Comparison of ENCODE assay signal across 11 cellular contexts in the genomic region with DNA sequence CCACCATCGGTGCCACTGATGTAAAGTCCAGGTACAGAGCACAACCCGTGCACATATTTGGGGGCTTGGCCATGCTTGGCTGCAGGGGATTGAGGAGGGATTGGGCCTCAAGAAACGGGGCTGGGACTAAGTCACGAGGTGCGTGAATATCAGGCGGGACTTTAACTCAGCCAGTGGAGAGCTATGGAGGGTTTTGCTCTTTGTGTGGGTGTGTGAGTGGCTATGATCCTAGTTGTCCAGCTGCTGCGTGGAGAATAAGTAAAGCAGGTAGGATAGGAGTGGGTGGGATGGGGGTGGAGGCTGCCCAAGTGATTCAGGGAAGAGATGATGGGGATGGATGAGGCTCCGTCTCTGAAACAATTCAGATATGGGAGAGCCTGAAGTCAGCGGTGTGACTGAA. TPM values are rescaled to one million over a fixed set of nuclear protein-coding genes. Genes with fewer than 3 reads are reported as not detected.
DNase-seq lines count a peak whose midpoint lies in the region; ATAC-seq and TF ChIP-seq lines count a peak whose summit lies in the region.
"Had no signal": no experiment of that assay in that cellular context is flagged by ENCODE, and none has a peak within 500 bp of the region (broad histone marks: within the 10 kb centered on the region; RNA-seq: fewer than 3 reads in every experiment).

No MANE protein-coding gene starts in this region.

- no peaks in the 10 kb centered on the region for H3K9me3 ChIP-seq in iPS-15b (ENCODE audit: control insufficient read depth, insufficient read depth, low read length)
- H3K9me3 ChIP-seq: tibial artery had no signal

- H3K27me3 Mint-ChIP-seq in activated naive CD4-positive, alpha-beta T cell treated with anti-CD3 and anti-CD28 coated beads, Interleukin-2, amount 10 ng/mL, durations not matched to agents 7 days and 5 days, result peaks cover 25% of the 10 kb centered on the region
- no peaks in the 10 kb centered on the region for H3K27me3 Mint-ChIP-seq in activated CD4-positive, alpha-beta memory T cell treated with anti-CD3 and anti-CD28 coated beads for 36 hours
- H3K27me3 Mint-ChIP-seq in type B pancreatic cell, result peaks cover 26% of the 10 kb centered on the region

- TF ChIP-seq CTCF in type B pancreatic cell (conservative IDR thresholded peaks at IDR 0.05), result no peak

- no peak overlapping the region for H3K27ac Mint-ChIP-seq in activated naive CD4-positive, alpha-beta T cell treated with anti-CD3 and anti-CD28 coated beads, Interleukin-2, amount 10 ng/mL, durations not matched to agents 7 days and 5 days
- H3K27ac Mint-ChIP-seq in activated CD4-positive, alpha-beta memory T cell treated with anti-CD3 and anti-CD28 coated beads for 36 hours, result no peak overlapping the region
- H3K27ac Mint-ChIP-seq in type B pancreatic cell, result peak overlapping the region; percentile 13

- H3K4me1 Mint-ChIP-seq in activated naive CD4-positive, alpha-beta T cell treated with anti-CD3 and anti-CD28 coated beads, Interleukin-2, amount 10 ng/mL, durations not matched to agents 7 days and 5 days, result peaks cover 31% of the 10 kb centered on the region
- peaks cover 26% of the 10 kb centered on the region for H3K4me1 Mint-ChIP-seq in activated CD4-positive, alpha-beta memory T cell treated with anti-CD3 and anti-CD28 coated beads for 36 hours (ENCODE audit: low read depth)
- peaks cover 26% of the 10 kb centered on the region for H3K4me1 Mint-ChIP-seq in type B pancreatic cell (ENCODE audit: unreplicated experiment)

- no peak for ATAC-seq in HG03354 (IDR thresholded peaks at IDR 0.05; ENCODE audit: poor library complexity, severe bottlenecking, unreplicated experiment)

- peaks cover 18% of the 10 kb centered on the region for H3K36me3 Mint-ChIP-seq in activated naive CD4-positive, alpha-beta T cell treated with anti-CD3 and anti-CD28 coated beads, Interleukin-2, amount 10 ng/mL, durations not matched to agents 7 days and 5 days
- H3K36me3 Mint-ChIP-seq in activated CD4-positive, alpha-beta memory T cell treated with anti-CD3 and anti-CD28 coated beads for 36 hours, result peaks cover 3% of the 10 kb centered on the region
- no peaks in the 10 kb centered on the region for H3K36me3 Mint-ChIP-seq in type B pancreatic cell

- CTCF ChIA-PET in activated naive CD4-positive, alpha-beta T cell treated with anti-CD3 and anti-CD28 coated beads, Interleukin-2, amount 10 ng/mL, durations not matched to agents 7 days and 5 days (lab: Charles Lee), result interaction anchor here (1.5 kb wide), 1 partner anchor 66 kb away, joined by 4 read pairs; no protein-coding TSS in a partner anchor
- CTCF ChIA-PET in activated CD4-positive, alpha-beta memory T cell treated with anti-CD3 and anti-CD28 coated beads for 36 hours (lab: Charles Lee), result no interaction called here

- H3K36me3 ChIP-seq in iPS-15b (ENCODE audit: control insufficient read depth, insufficient read depth, low read length), result peaks cover 4% of the 10 kb centered on the region
- H3K36me3 ChIP-seq: tibial artery had no signal

- peak overlapping the region; percentile 60 for H3K4me3 Mint-ChIP-seq in activated naive CD4-positive, alpha-beta T cell treated with anti-CD3 and anti-CD28 coated beads, Interleukin-2, amount 10 ng/mL, durations not matched to agents 7 days and 5 days
- H3K4me3 Mint-ChIP-seq in activated CD4-positive, alpha-beta memory T cell treated with anti-CD3 and anti-CD28 coated beads for 36 hours, result peak overlapping the region; percentile 56
- H3K4me3 Mint-ChIP-seq in type B pancreatic cell, result peak overlapping the region; percentile 80

- intact Hi-C loops in activated CD4-positive, alpha-beta memory T cell treated with anti-CD3 and anti-CD28 coated beads for 36 hours (cut with micrococcal nuclease), result no loop called here

- POLR2A ChIA-PET in activated CD4-positive, alpha-beta memory T cell treated with anti-CD3 and anti-CD28 coated beads for 36 hours (lab: Charles Lee), result no interaction called here

- peak overlapping the region; percentile 13 for H3K4me3 ChIP-seq in iPS-15b (ENCODE audit: low read depth, low read length)
- H3K4me3 ChIP-seq: tibial artery had no signal

- no peak overlapping the region for H3K9ac ChIP-seq in iPS-15b (ENCODE audit: low read depth, low read length)

- DNase-seq in activated naive CD4-positive, alpha-beta T cell treated with anti-CD3 and anti-CD28 coated beads, Interleukin-2, amount 10 ng/mL, durations not matched to agents 7 days and 5 days, result no peak
- DNase-seq in activated naive CD4-positive, alpha-beta T cell (lab: John Stamatoyannopoulos, UW), result no peak
- no peak for DNase-seq in activated CD4-positive, alpha-beta memory T cell treated with anti-CD3 and anti-CD28 coated beads for 36 hours
- DNase-seq in type B pancreatic cell (ENCODE audit: extremely low spot score, unreplicated experiment) (no peak), COLO829 (ENCODE audit: low spot score) (no peak)
- no peak for DNase-seq in activated CD8-positive, alpha-beta memory T cell treated with anti-CD3 and anti-CD28 coated beads for 24 hours
- DNase-seq: posterior cingulate gyrus, tibial artery had no signal

- peaks cover 14% of the 10 kb centered on the region for H3K4me1 ChIP-seq in iPS-15b (ENCODE audit: control insufficient read depth, insufficient read depth, low read length)

- H3K9me3 Mint-ChIP-seq in activated naive CD4-positive, alpha-beta T cell treated with anti-CD3 and anti-CD28 coated beads, Interleukin-2, amount 10 ng/mL, durations not matched to agents 7 days and 5 days, result no peaks in the 10 kb centered on the region
- H3K9me3 Mint-ChIP-seq in activated CD4-positive, alpha-beta memory T cell treated with anti-CD3 and anti-CD28 coated beads for 36 hours, result no peaks in the 10 kb centered on the region
- H3K9me3 Mint-ChIP-seq in type B pancreatic cell, result no peaks in the 10 kb centered on the region

- H3K27me3 ChIP-seq in iPS-15b (ENCODE audit: control insufficient read depth, insufficient read depth, low read length), result peaks cover 16% of the 10 kb centered on the region

RNA-seq across cellular contexts. Expression of a gene that starts 1.9 kb away (rescaled TPM):
- 10 to 100 TPM; 33.0 to 33.1 TPM for total RNA-seq in activated CD4-positive, alpha-beta memory T cell treated with anti-CD3 and anti-CD28 coated beads for 36 hours
- total RNA-seq in type B pancreatic cell (ENCODE audit: low replicate concordance), result 5.0 and 15.3 TPM in 2 replicates

RNA-seq across cellular contexts. Expression of a gene that starts 37.6 kb away (rescaled TPM):
- total RNA-seq in activated CD4-positive, alpha-beta memory T cell treated with anti-CD3 and anti-CD28 coated beads for 36 hours, result 10 to 100 TPM; 33.5 to 33.6 TPM
- total RNA-seq in type B pancreatic cell (ENCODE audit: low replicate concordance), result 25.2 and 40.3 TPM in 2 replicates

RNA-seq across cellular contexts. Expression of a gene that starts 41.1 kb away (rescaled TPM):
- 10 to 100 TPM in 1 of 2 experiments, 1 to 10 TPM in 1; 8.5 to 10.7 TPM for total RNA-seq in activated CD4-positive, alpha-beta memory T cell treated with anti-CD3 and anti-CD28 coated beads for 36 hours
- 25.7 and 35.2 TPM in 2 replicates for total RNA-seq in type B pancreatic cell (ENCODE audit: low replicate concordance)

RNA-seq across cellular contexts. Expression of a gene that starts 41.5 kb away (rescaled TPM):
- not detected for total RNA-seq in activated CD4-positive, alpha-beta memory T cell treated with anti-CD3 and anti-CD28 coated beads for 36 hours
- not detected in 2 replicates for total RNA-seq in type B pancreatic cell (ENCODE audit: low replicate concordance)
- total RNA-seq: HT1080 had no signal
